ENCODE assay signal across 1 cellular context in genomic region chr19:35975608-35976214, GRCh38.
TF ChIP-seq lines count a peak whose summit lies in the region.

No MANE protein-coding gene starts in this region.

TF ChIP-seq in K562, 482 proteins besides CTCF, POLR2A, EP300 and RAD21 (continued from another document and continues in another):
- TF ChIP-seq HDAC2 (IDR thresholded peaks at IDR 0.05) (0 out of 2 replicates have a peak, but pooled peaks have one; percentile 45), RFX5 (IDR thresholded peaks at IDR 0.05; ENCODE audit: low read depth, low read length) (no peak), REST (CRISPR knock-in tag; IDR thresholded peaks at IDR 0.05; ENCODE audit: low read depth) (peak; percentile 95), ZNF449 (CRISPR knock-in tag; IDR thresholded peaks at IDR 0.05) (no peak), SNRNP70 (optimal IDR thresholded peaks at IDR 0.05; ENCODE audit: low read depth, low read length) (no peak), HLTF (IDR thresholded peaks at IDR 0.05) (no peak), HDAC1 (IDR thresholded peaks at IDR 0.05) (no peak), NCOA1 (IDR thresholded peaks at IDR 0.05; ENCODE audit: low read depth) (peak; percentile 22; the same call in 1 of the 2 replicates), SMARCA4 (IDR thresholded peaks at IDR 0.05) (no peak), ADNP (tag; IDR thresholded peaks at IDR 0.05) (no peak), ZC3H4 (CRISPR knock-in tag; IDR thresholded peaks at IDR 0.05; ENCODE audit: borderline replicate concordance) (no peak), AFF1 (IDR thresholded peaks at IDR 0.05; ENCODE audit: low read depth in 1 of 2, partially characterized antibody in 2 of 2) (peak in 1 of 2 experiments; percentile 83), SRSF1 (IDR thresholded peaks at IDR 0.05; ENCODE audit: low read depth, low read length) (no peak), SMAD4 (CRISPR knock-in tag; conservative IDR thresholded peaks at IDR 0.05) (0 out of 2 replicates have a peak, but pooled peaks have one; percentile 21), EP400 (IDR thresholded peaks at IDR 0.05) (no peak), ZBTB17 (CRISPR knock-in tag; IDR thresholded peaks at IDR 0.05) (no peak), HMGN3 (IDR thresholded peaks at IDR 0.05; ENCODE audit: borderline replicate concordance, extremely low read depth, insufficient read length, low read depth, low read length) (no peak), HMG20A (CRISPR knock-in tag; conservative IDR thresholded peaks at IDR 0.05) (no peak), ZFP91 (CRISPR knock-in tag; IDR thresholded peaks at IDR 0.05) (no peak), NFIC (IDR thresholded peaks at IDR 0.05) (no peak), BHLHE40 (IDR thresholded peaks at IDR 0.05; ENCODE audit: low read length) (no peak), RBM17 (IDR thresholded peaks at IDR 0.05; ENCODE audit: borderline replicate concordance, low read depth, low read length) (no peak), ZNF277 (CRISPR knock-in tag; IDR thresholded peaks at IDR 0.05; ENCODE audit: borderline replicate concordance) (no peak), FOXK2 (conservative IDR thresholded peaks at IDR 0.05 in 1 of 2, IDR thresholded peaks at IDR 0.05 in 1 of 2; ENCODE audit: low read depth in 2 of 2) (no peak), PTTG1 (tag; IDR thresholded peaks at IDR 0.05; ENCODE audit: low read depth) (no peak), ETV5 (CRISPR knock-in tag; IDR thresholded peaks at IDR 0.05; ENCODE audit: low read depth) (no peak), FIP1L1 (IDR thresholded peaks at IDR 0.05; ENCODE audit: low read depth, low read length, poor library complexity, severe bottlenecking) (no peak), SREBF2 (CRISPR knock-in tag; IDR thresholded peaks at IDR 0.05) (no peak), RAD51 (IDR thresholded peaks at IDR 0.05; ENCODE audit: borderline replicate concordance, low read depth) (no peak), ZMIZ1 (IDR thresholded peaks at IDR 0.05; ENCODE audit: low read depth in 2 of 2, low read length in 2 of 2) (no peak), TAF1 (IDR thresholded peaks at IDR 0.05; ENCODE audit: control insufficient read depth, extremely low read depth, insufficient read depth, low read length, severe bottlenecking) (no peak), TEAD2 (tag; IDR thresholded peaks at IDR 0.05) (no peak), TBL1XR1 (IDR thresholded peaks at IDR 0.05; ENCODE audit: low read length in 2 of 2) (no peak)
- TF ChIP-seq, protein P1, sequence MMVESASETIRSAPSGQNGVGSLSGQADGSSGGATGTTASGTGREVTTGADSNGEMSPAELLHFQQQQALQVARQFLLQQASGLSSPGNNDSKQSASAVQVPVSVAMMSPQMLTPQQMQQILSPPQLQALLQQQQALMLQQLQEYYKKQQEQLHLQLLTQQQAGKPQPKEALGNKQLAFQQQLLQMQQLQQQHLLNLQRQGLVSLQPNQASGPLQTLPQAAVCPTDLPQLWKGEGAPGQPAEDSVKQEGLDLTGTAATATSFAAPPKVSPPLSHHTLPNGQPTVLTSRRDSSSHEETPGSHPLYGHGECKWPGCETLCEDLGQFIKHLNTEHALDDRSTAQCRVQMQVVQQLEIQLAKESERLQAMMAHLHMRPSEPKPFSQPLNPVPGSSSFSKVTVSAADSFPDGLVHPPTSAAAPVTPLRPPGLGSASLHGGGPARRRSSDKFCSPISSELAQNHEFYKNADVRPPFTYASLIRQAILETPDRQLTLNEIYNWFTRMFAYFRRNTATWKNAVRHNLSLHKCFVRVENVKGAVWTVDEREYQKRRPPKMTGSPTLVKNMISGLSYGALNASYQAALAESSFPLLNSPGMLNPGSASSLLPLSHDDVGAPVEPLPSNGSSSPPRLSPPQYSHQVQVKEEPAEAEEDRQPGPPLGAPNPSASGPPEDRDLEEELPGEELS (CRISPR knock-in tag; IDR thresholded peaks at IDR 0.05; ENCODE audit: borderline replicate concordance): no peak
- TF ChIP-seq, protein P2, sequence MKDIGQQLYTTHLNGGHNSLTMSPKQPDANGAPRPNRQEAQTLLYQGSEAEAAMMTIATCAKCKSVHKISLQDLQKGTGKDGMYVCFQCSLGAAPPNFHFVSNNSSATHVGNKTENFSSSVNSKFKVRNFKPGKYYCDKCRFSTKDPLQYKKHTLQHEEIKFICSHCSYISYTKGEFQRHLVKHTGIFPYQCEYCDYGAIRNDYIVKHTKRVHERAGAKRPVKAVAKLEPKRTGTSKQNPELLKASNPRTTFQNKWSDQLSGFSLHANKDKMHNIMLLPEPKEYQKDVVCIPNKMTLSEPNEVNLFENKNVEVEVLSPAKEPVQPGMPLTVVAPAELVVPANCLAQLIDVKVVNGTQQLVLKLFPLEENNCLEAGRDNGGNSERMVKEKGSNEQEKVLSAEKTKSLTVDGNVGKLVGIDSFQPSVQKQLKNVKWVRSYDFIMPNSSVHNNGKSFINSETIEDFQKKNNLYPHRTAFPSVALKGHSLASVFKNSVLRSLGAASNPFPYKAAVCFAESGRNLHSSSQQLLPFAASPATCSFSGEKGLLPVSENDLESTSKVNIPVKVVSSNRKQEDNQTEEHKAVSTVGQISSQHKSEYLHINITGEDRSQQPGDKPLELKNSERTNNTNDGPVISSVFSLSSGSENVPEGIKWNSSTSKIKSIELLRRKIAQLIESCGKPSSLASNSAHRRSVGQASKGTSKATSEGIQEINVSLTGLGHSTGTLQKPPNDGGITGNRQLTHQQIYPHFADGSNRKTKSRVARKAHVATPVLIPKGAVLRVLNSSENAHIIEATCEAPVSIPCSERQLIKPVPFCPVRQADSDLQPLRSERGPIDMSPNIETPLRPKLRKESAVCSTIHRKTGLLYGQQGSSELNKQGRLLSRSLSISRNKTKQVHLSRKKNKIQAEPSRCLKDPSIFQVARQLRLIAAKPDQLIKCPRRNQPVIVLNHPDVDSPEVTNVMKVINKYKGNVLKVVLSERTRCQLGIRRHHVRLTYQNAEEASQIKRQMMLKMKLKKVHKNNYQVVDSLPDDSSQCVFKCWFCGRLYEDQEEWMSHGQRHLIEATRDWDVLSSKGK (CRISPR knock-in tag; IDR thresholded peaks at IDR 0.05): no peak
- TF ChIP-seq, protein P3, sequence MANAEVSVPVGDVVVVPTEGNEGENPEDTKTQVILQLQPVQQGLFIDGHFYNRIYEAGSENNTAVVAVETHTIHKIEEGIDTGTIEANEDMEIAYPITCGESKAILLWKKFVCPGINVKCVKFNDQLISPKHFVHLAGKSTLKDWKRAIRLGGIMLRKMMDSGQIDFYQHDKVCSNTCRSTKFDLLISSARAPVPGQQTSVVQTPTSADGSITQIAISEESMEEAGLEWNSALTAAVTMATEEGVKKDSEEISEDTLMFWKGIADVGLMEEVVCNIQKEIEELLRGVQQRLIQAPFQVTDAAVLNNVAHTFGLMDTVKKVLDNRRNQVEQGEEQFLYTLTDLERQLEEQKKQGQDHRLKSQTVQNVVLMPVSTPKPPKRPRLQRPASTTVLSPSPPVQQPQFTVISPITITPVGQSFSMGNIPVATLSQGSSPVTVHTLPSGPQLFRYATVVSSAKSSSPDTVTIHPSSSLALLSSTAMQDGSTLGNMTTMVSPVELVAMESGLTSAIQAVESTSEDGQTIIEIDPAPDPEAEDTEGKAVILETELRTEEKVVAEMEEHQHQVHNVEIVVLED (CRISPR knock-in tag; IDR thresholded peaks at IDR 0.05): no peak
